ENCODE assay signal across 10 cellular contexts in the genomic region with DNA sequence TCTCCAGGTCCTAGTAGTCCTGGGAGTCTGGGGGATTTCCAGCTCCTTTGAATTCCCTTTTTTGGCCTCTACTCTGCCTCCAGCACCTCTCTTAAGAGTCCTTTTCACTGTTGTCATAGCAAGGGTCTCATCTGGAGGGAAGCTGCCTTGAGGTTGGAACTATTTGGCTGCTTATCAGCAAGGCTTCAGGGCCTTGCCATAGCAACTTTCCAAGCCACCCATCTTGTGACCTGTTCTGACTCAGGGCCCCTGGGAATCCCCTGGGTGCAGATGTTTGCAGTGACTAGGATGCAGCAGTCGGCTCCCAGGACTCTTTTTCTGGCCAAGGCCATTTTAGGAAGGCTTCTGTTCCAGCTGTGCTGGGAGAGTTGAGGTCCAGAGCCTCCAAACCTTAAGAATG. TPM values are rescaled to one million over a fixed set of nuclear protein-coding genes. Genes with fewer than 3 reads are reported as not detected.
A peak's percentile ranks its signal among the peaks of the same experiment; 100 is the strongest.
DNase-seq lines count a peak whose midpoint lies in the region; TF ChIP-seq lines count a peak whose summit lies in the region.
"Had no signal": no experiment of that assay in that cellular context is flagged by ENCODE, and none has a peak within 500 bp of the region (broad histone marks: within the 10 kb centered on the region; RNA-seq: fewer than 3 reads in every experiment).

No MANE protein-coding gene starts in this region.

- no peak for TF ChIP-seq EP300 in transverse colon (IDR thresholded peaks at IDR 0.05; ENCODE audit: low read depth)

- H3K27me3 ChIP-seq in SJSA1 (replicated peaks) (no peaks in the 10 kb centered on the region), left ventricle myocardium inferior (ENCODE audit: low read depth) (no peaks in the 10 kb centered on the region), transverse colon (no peaks in the 10 kb centered on the region)
- H3K27me3 ChIP-seq: BE2C had no signal

- H3K4me3 ChIP-seq in SJSA1 (no peak overlapping the region), left ventricle myocardium inferior (no peak overlapping the region), transverse colon (no peak overlapping the region)
- H3K4me3 ChIP-seq: skin epidermis had no signal

- H3K4me1 Mint-ChIP-seq in activated CD4-positive, alpha-beta memory T cell treated with anti-CD3 and anti-CD28 coated beads for 36 hours (ENCODE audit: low read depth): peaks cover 7% of the 10 kb centered on the region
- peaks cover 13% of the 10 kb centered on the region for H3K4me1 Mint-ChIP-seq in activated CD4-positive, alpha-beta memory T cell treated with anti-CD3 and anti-CD28 coated beads, Interleukin-2, amount 10 ng/mL, durations not matched to agents 7 days and 5 days

- no peaks in the 10 kb centered on the region for H3K36me3 Mint-ChIP-seq in activated CD4-positive, alpha-beta memory T cell treated with anti-CD3 and anti-CD28 coated beads for 36 hours
- H3K36me3 Mint-ChIP-seq in activated CD4-positive, alpha-beta memory T cell treated with anti-CD3 and anti-CD28 coated beads, Interleukin-2, amount 10 ng/mL, durations not matched to agents 7 days and 5 days (ENCODE audit: low read depth): no peaks in the 10 kb centered on the region

- H3K9me3 Mint-ChIP-seq in activated CD4-positive, alpha-beta memory T cell treated with anti-CD3 and anti-CD28 coated beads for 36 hours: no peaks in the 10 kb centered on the region
- no peaks in the 10 kb centered on the region for H3K9me3 Mint-ChIP-seq in activated CD4-positive, alpha-beta memory T cell treated with anti-CD3 and anti-CD28 coated beads, Interleukin-2, amount 10 ng/mL, durations not matched to agents 7 days and 5 days

- H3K36me3 ChIP-seq in SJSA1 (peaks cover 13% of the 10 kb centered on the region; the same call in 1 of the 2 replicates), left ventricle myocardium inferior (peaks cover 38% of the 10 kb centered on the region), transverse colon (no peaks in the 10 kb centered on the region)
- H3K36me3 ChIP-seq: BE2C had no signal

- no peak for TF ChIP-seq CTCF in left ventricle myocardium inferior (IDR thresholded peaks at IDR 0.05; ENCODE audit: borderline replicate concordance)
- no peak for TF ChIP-seq CTCF in transverse colon (IDR thresholded peaks at IDR 0.05)

- H3K4me1 ChIP-seq in SJSA1 (replicated peaks) (peaks cover 25% of the 10 kb centered on the region), left ventricle myocardium inferior (peaks cover 93% of the 10 kb centered on the region), transverse colon (peaks cover 23 to 51% (median 28%) of the 10 kb centered on the region in 4 donors)
- H3K4me1 ChIP-seq: BE2C had no signal

- POLR2A ChIA-PET in activated CD4-positive, alpha-beta memory T cell treated with anti-CD3 and anti-CD28 coated beads for 36 hours (lab: Charles Lee): no interaction called here
- POLR2A ChIA-PET in activated CD4-positive, alpha-beta memory T cell treated with anti-CD3 and anti-CD28 coated beads, Interleukin-2, amount 10 ng/mL, durations not matched to agents 7 days and 5 days (lab: Charles Lee): no interaction called here

- intact Hi-C loops in activated CD4-positive, alpha-beta memory T cell treated with anti-CD3 and anti-CD28 coated beads for 36 hours (cut with micrococcal nuclease): no loop called here
- intact Hi-C loops in left ventricle myocardium inferior (cut with micrococcal nuclease) (loop anchor here (10.0 kb wide), 1 partner anchor 60 kb away; no protein-coding TSS in a partner anchor), transverse colon (cut with DNase I; ENCODE audit: low total_unique reads) (no loop called here)

- H3K9me3 ChIP-seq in SJSA1 (replicated peaks) (no peaks in the 10 kb centered on the region), left ventricle myocardium inferior (replicated peaks) (no peaks in the 10 kb centered on the region), transverse colon (no peaks in the 10 kb centered on the region)
- H3K9me3 ChIP-seq: BE2C had no signal

- H3K27ac ChIP-seq in SJSA1 (no peak overlapping the region; the same call in 1 of the 2 replicates), left ventricle myocardium inferior (replicated peaks) (peak overlapping the region; percentile 93), transverse colon (peak overlapping the region; percentile 47 to 56 (median 50))

- CTCF ChIA-PET in activated CD4-positive, alpha-beta memory T cell treated with anti-CD3 and anti-CD28 coated beads for 36 hours (lab: Charles Lee): interaction anchor here (0.8 to 1.4 kb wide), 3 partner anchors 15 to 18 kb away, joined by 3 to 7 read pairs (median 3); no protein-coding TSS in a partner anchor
- CTCF ChIA-PET in activated CD4-positive, alpha-beta memory T cell treated with anti-CD3 and anti-CD28 coated beads, Interleukin-2, amount 10 ng/mL, durations not matched to agents 7 days and 5 days (lab: Charles Lee): interaction anchor here (1.0 kb wide), 1 partner anchor 14 kb away, joined by 3 read pairs; no protein-coding TSS in a partner anchor

- in situ Hi-C loops in transverse colon (cut with MboI; ENCODE audit: low pct_ligation_motif_present in 1 of 4, low pct_unique_long_range_greater_than_20kb in 1 of 4, low sequenced_read_pairs in 3 of 4): no loop called here

- H3K27ac Mint-ChIP-seq in activated CD4-positive, alpha-beta memory T cell treated with anti-CD3 and anti-CD28 coated beads for 36 hours: no peak overlapping the region
- no peak overlapping the region for H3K27ac Mint-ChIP-seq in activated CD4-positive, alpha-beta memory T cell treated with anti-CD3 and anti-CD28 coated beads, Interleukin-2, amount 10 ng/mL, durations not matched to agents 7 days and 5 days

- no peak for TF ChIP-seq POLR2A in transverse colon (IDR thresholded peaks at IDR 0.05)

- 25% methylated on average over 1 of the region's 1 CpG; no CpG with 5 or more reads in 1 of the 2 donors for WGBS in transverse colon (ENCODE audit: low coverage in 1 of 2), 2 donors

- peak; percentile 38 for DNase-seq in activated CD4-positive, alpha-beta memory T cell treated with anti-CD3 and anti-CD28 coated beads for 36 hours
- DNase-seq in activated CD4-positive, alpha-beta memory T cell treated with anti-CD3 and anti-CD28 coated beads, Interleukin-2, amount 10 ng/mL, durations not matched to agents 7 days and 5 days: no peak
- DNase-seq in SJSA1 (ENCODE audit: low read depth in 1 of 2, low spot score in 2 of 2) (peak; percentile 31 to 75), left ventricle myocardium inferior (peak; percentile 39), transverse colon (no peak), NCI-H1436 treated with DMSO at 0.1 percent for 48 hours (lab: John Stamatoyannopoulos, UW) (no peak), iPS-NIHi11 (ENCODE audit: low spot score) (no peak)
- no peak for DNase-seq in activated CD4-positive, CD25-positive, alpha-beta regulatory T cell (lab: John Stamatoyannopoulos, UW)
- DNase-seq: BE2C had no signal

- H3K27me3 Mint-ChIP-seq in activated CD4-positive, alpha-beta memory T cell treated with anti-CD3 and anti-CD28 coated beads for 36 hours: no peaks in the 10 kb centered on the region
- H3K27me3 Mint-ChIP-seq in activated CD4-positive, alpha-beta memory T cell treated with anti-CD3 and anti-CD28 coated beads, Interleukin-2, amount 10 ng/mL, durations not matched to agents 7 days and 5 days: no peaks in the 10 kb centered on the region

- no peak overlapping the region for H3K4me3 Mint-ChIP-seq in activated CD4-positive, alpha-beta memory T cell treated with anti-CD3 and anti-CD28 coated beads for 36 hours
- no peak overlapping the region for H3K4me3 Mint-ChIP-seq in activated CD4-positive, alpha-beta memory T cell treated with anti-CD3 and anti-CD28 coated beads, Interleukin-2, amount 10 ng/mL, durations not matched to agents 7 days and 5 days

RNA-seq across cellular contexts. Expression of gene PKIG, which starts 12.4 kb away (rescaled TPM):
- total RNA-seq in activated CD4-positive, alpha-beta memory T cell treated with anti-CD3 and anti-CD28 coated beads for 36 hours: 1 to 10 TPM; 2.9 to 4.1 TPM
- 1 to 10 TPM; 1.1 to 1.6 TPM for total RNA-seq in activated CD4-positive, alpha-beta memory T cell treated with anti-CD3 and anti-CD28 coated beads, Interleukin-2, amount 10 ng/mL, durations not matched to agents 7 days and 5 days
- total RNA-seq in SJSA1 (2014; rRNA removed; shearing (Covaris generic)): 54.6 and 71.0 TPM in 2 replicates
- total RNA-seq in left ventricle myocardium inferior (172 TPM), transverse colon (100 to 1,000 TPM in 1 of 4 donors, 10 to 100 TPM in 3; 40.8 to 106 (median 80.4) TPM)

RNA-seq across cellular contexts. Expression of gene ADA, which starts 56.8 kb away (rescaled TPM):
- total RNA-seq in activated CD4-positive, alpha-beta memory T cell treated with anti-CD3 and anti-CD28 coated beads for 36 hours: 10 to 100 TPM; 35.7 to 38.0 TPM
- 10 to 100 TPM; 79.0 to 79.7 TPM for total RNA-seq in activated CD4-positive, alpha-beta memory T cell treated with anti-CD3 and anti-CD28 coated beads, Interleukin-2, amount 10 ng/mL, durations not matched to agents 7 days and 5 days
- 8.8 and 9.6 TPM in 2 replicates for total RNA-seq in SJSA1 (2014; rRNA removed; shearing (Covaris generic))
- total RNA-seq in left ventricle myocardium inferior (6.7 TPM), transverse colon (1 to 10 TPM; 2.6 to 5.4 (median 2.9) TPM)

Comparison
In these comparisons a context has a peak if more than half of its experiments do, and no peak if none do; other contexts are left out.
1. DNase-seq: peak in activated CD4-positive, alpha-beta memory T cell treated with anti-CD3 and anti-CD28 coated beads for 36 hours (single experiment), SJSA1 (2 of 2) and left ventricle myocardium inferior (single experiment); none in activated CD4-positive, alpha-beta memory T cell treated with anti-CD3 and anti-CD28 coated beads, Interleukin-2, amount 10 ng/mL, durations not matched to agents 7 days and 5 days (single experiment), transverse colon (single experiment), NCI-H1436 treated with DMSO at 0.1 percent for 48 hours (single experiment), iPS-NIHi11 (single experiment) and activated CD4-positive, CD25-positive, alpha-beta regulatory T cell (0 of 4).
2. RNA of gene PKIG, which starts 12.4 kb away (total RNA-seq): 172 TPM in left ventricle myocardium inferior (single experiment), 40.8 to 106 TPM in transverse colon and 54.6 to 71.0 TPM in SJSA1; 2.9 to 4.1 TPM in activated CD4-positive, alpha-beta memory T cell treated with anti-CD3 and anti-CD28 coated beads for 36 hours and 1.1 to 1.6 TPM in activated CD4-positive, alpha-beta memory T cell treated with anti-CD3 and anti-CD28 coated beads, Interleukin-2, amount 10 ng/mL, durations not matched to agents 7 days and 5 days; every median in the first group is over 4 times any median in the second.